Comparison of ENCODE assay signal across 9 cellular contexts in the genomic region with DNA sequence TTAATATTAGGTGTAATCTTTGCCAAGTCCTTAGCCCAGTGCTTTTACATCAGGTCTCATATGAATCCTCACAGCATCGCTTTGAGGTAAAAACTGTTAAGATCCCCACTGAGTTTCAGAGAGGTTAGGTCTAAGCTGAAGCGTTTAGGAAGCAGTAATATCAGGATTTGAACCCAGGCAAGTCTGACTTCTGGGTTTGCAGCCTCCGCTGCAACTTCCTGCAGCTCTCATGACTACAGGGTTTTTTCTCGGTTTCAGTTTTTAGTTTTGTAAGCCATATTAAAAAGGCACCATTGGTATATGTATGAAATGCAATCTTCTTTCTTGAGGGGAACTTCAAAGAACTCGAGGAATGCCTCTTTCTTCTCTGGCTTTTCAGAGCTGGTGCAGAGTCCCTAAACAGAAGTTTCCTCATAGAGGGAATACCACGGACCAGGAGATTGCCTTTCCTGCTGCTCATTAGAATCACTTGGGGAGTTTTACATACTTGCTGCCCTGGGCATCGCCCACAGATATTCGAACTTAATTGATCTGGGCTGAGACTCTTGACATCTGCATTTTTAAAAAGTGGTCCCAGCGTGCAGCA. TPM values are rescaled to one million over a fixed set of nuclear protein-coding genes. Genes with fewer than 3 reads are reported as not detected.
DNase-seq lines count a peak whose midpoint lies in the region; ATAC-seq, FAIRE-seq and TF ChIP-seq lines count a peak whose summit lies in the region.
"Had no signal": no experiment of that assay in that cellular context is flagged by ENCODE, and none has a peak within 500 bp of the region (broad histone marks: within the 10 kb centered on the region; RNA-seq: fewer than 3 reads in every experiment).

No MANE protein-coding gene starts in this region.

- no peak for DNase-seq in GM23338 (ENCODE audit: low spot score)
- DNase-seq in PC-9: no peak
- no peak for DNase-seq in naive thymus-derived CD8-positive, alpha-beta T cell
- DNase-seq in RCC 7860 (ENCODE audit: low spot score): no peak
- no peak for DNase-seq in gastrocnemius medialis
- no peak for DNase-seq in NCI-H1417 treated with DMSO at 0.1 percent for 48 hours (lab: John Stamatoyannopoulos, UW)
- DNase-seq in OCI-M2 (lab: John Stamatoyannopoulos, UW; ENCODE audit: unreplicated experiment): no peak

- H3K36me3 ChIP-seq in GM23338 (ENCODE audit: insufficient read depth): no peaks in the 10 kb centered on the region
- H3K36me3 ChIP-seq in PC-9 (ENCODE audit: low read depth): no peaks in the 10 kb centered on the region
- no peaks in the 10 kb centered on the region for H3K36me3 ChIP-seq in gastrocnemius medialis

- peaks cover 7% of the 10 kb centered on the region; the same call in 2 of the 3 replicates for H3K36me3 Mint-ChIP-seq in GM23338 (ENCODE audit: low read depth)
- H3K36me3 Mint-ChIP-seq in naive thymus-derived CD8-positive, alpha-beta T cell: no peaks in the 10 kb centered on the region

- H3F3A ChIP-seq in GM23338 (replicated peaks; ENCODE audit: low read depth) (no peaks in the 10 kb centered on the region), PC-9 (ENCODE audit: insufficient read depth, low read depth) (peaks cover 26% of the 10 kb centered on the region)

- intact Hi-C loops in PC-9 (cut with micrococcal nuclease; ENCODE audit: unreplicated experiment) (loop anchor here (2.0 kb wide), 1 partner anchor 120 kb away; no protein-coding TSS in a partner anchor), gastrocnemius medialis (cut with DNase I; ENCODE audit: low total_unique reads) (no loop called here)

- peak overlapping the region; percentile 23; the same call in 1 of the 3 replicates for H3K4me3 Mint-ChIP-seq in GM23338
- H3K4me3 Mint-ChIP-seq in naive thymus-derived CD8-positive, alpha-beta T cell: peak overlapping the region; percentile 55 to 81 (median 74)
- H3K4me3 Mint-ChIP-seq: nephron had no signal

- H3K9me2 ChIP-seq in GM23338 (ENCODE audit: insufficient read depth) (no peaks in the 10 kb centered on the region), PC-9 (ENCODE audit: insufficient read depth) (no peaks in the 10 kb centered on the region)

- H3K4me1 Mint-ChIP-seq in GM23338: peaks cover 63% of the 10 kb centered on the region
- peaks cover 20 to 88% (median 81%) of the 10 kb centered on the region in 4 donors for H3K4me1 Mint-ChIP-seq in naive thymus-derived CD8-positive, alpha-beta T cell

- H2AFZ ChIP-seq in GM23338 (no peak overlapping the region), PC-9 (peak overlapping the region; percentile 1; the same call in 1 of the 2 replicates)

- no peak for TF ChIP-seq POLR2A in gastrocnemius medialis (IDR thresholded peaks at IDR 0.05)

- CTCF ChIA-PET in PC-9 (lab: Charles Lee): no interaction called here

- H3K27ac Mint-ChIP-seq in GM23338: no peak overlapping the region
- peak overlapping the region; percentile 63 to 93 (median 90) for H3K27ac Mint-ChIP-seq in naive thymus-derived CD8-positive, alpha-beta T cell
- H3K27ac Mint-ChIP-seq: nephron had no signal

- H3K27me3 ChIP-seq in GM23338 (ENCODE audit: insufficient read depth): 0 out of 2 replicates have a peak, but pooled peaks cover 2% of the 10 kb centered on the region
- H3K27me3 ChIP-seq in PC-9 (ENCODE audit: insufficient read depth, low read depth): no peaks in the 10 kb centered on the region
- H3K27me3 ChIP-seq in gastrocnemius medialis: no peaks in the 10 kb centered on the region

- in situ Hi-C loops in gastrocnemius medialis (cut with MboI; ENCODE audit: low sequenced_read_pairs in 4 of 4): loop anchor here in 1 of 4 donors (25.0 kb wide), 1 partner anchor 613 kb away; no protein-coding TSS in a partner anchor

- peak overlapping the region; percentile 58 for H3K4me2 ChIP-seq in GM23338
- H3K4me2 ChIP-seq in PC-9: peak overlapping the region; percentile 70

- H3K4me1 ChIP-seq in GM23338 (ENCODE audit: insufficient read depth) (peaks cover 32% of the 10 kb centered on the region), PC-9 (replicated peaks; ENCODE audit: insufficient read depth) (peaks cover 63% of the 10 kb centered on the region), gastrocnemius medialis (peaks cover 17 to 29% of the 10 kb centered on the region in 2 donors)

- no peaks in the 10 kb centered on the region for H3K27me3 Mint-ChIP-seq in GM23338 (ENCODE audit: insufficient read depth, low read depth, poor library complexity)
- H3K27me3 Mint-ChIP-seq in naive thymus-derived CD8-positive, alpha-beta T cell: no peaks in the 10 kb centered on the region

- BruUV-seq in PC-9 (replicated peaks; lab: Mats Ljungman, UMichigan): no TSS peak

- no peaks in the 10 kb centered on the region for H3K9me3 Mint-ChIP-seq in GM23338
- no peaks in the 10 kb centered on the region for H3K9me3 Mint-ChIP-seq in naive thymus-derived CD8-positive, alpha-beta T cell

- POLR2A ChIA-PET in PC-9 (lab: Charles Lee; ENCODE audit: unreplicated experiment): interaction anchor here (0.6 to 0.7 kb wide), 2 partner anchors 31 to 125 kb away, joined by 6 to 8 read pairs; no protein-coding TSS in a partner anchor
- POLR2A ChIA-PET in naive thymus-derived CD8-positive, alpha-beta T cell (lab: Charles Lee): interaction anchor here (1.0 to 1.4 kb wide), 2 partner anchors 119 to 637 kb away, joined by 3 read pairs; partner anchors contain the start of gene EOLA2

- no peak for FAIRE-seq in RCC 7860 (lab: Jason Lieb, UNC)

- TF ChIP-seq CTCF in GM23338 (conservative IDR thresholded peaks at IDR 0.05; ENCODE audit: low read depth in 2 of 2) (no peak), PC-9 (conservative IDR thresholded peaks at IDR 0.05) (no peak), gastrocnemius medialis (IDR thresholded peaks at IDR 0.05 in 4 of 5, conservative IDR thresholded peaks at IDR 0.05 in 1 of 5) (no peak)

- H3K4me3 ChIP-seq in GM23338 (no peak overlapping the region), PC-9 (peak overlapping the region; percentile 29; the same call in 1 of the 2 replicates), gastrocnemius medialis (no peak overlapping the region)

- H3K79me2 ChIP-seq in GM23338 (replicated peaks; ENCODE audit: insufficient read depth) (peaks cover 39% of the 10 kb centered on the region), PC-9 (ENCODE audit: low read depth) (peaks cover 85% of the 10 kb centered on the region)

- H3K27ac ChIP-seq in GM23338 (ENCODE audit: low read depth): no peak overlapping the region
- peak overlapping the region; percentile 74 for H3K27ac ChIP-seq in PC-9
- no peak overlapping the region for H3K27ac ChIP-seq in gastrocnemius medialis

- H3K9me3 ChIP-seq in PC-9 (ENCODE audit: insufficient read depth, low read depth): no peaks in the 10 kb centered on the region
- no peaks in the 10 kb centered on the region for H3K9me3 ChIP-seq in gastrocnemius medialis

- peak; percentile 45 for ATAC-seq in GM18520 (IDR thresholded peaks at IDR 0.05; ENCODE audit: unreplicated experiment)
- peak; percentile 63 for ATAC-seq in GM23338
- peak; percentile 9 to 41 for ATAC-seq in naive thymus-derived CD8-positive, alpha-beta T cell
- ATAC-seq in gastrocnemius medialis: no peak

- H4K20me1 ChIP-seq in GM23338 (replicated peaks; ENCODE audit: insufficient read depth) (no peaks in the 10 kb centered on the region), PC-9 (ENCODE audit: insufficient read depth) (no peaks in the 10 kb centered on the region)

TF ChIP-seq in GM23338, 12 proteins besides CTCF, POLR2A, EP300 and RAD21 (continues in another document):
- no peak for TF ChIP-seq ETS1 (IDR thresholded peaks at IDR 0.05)
- TF ChIP-seq ZNF331 (CRISPR knock-in tag; IDR thresholded peaks at IDR 0.05; ENCODE audit: low read depth): no peak
- TF ChIP-seq STAT1 (IDR thresholded peaks at IDR 0.05; ENCODE audit: unreplicated experiment): no peak
- no peak for TF ChIP-seq CREB1 (CRISPR knock-in tag; IDR thresholded peaks at IDR 0.05; ENCODE audit: low read depth)
- TF ChIP-seq NANOG (IDR thresholded peaks at IDR 0.05; ENCODE audit: borderline replicate concordance): no peak
- TF ChIP-seq EZH2 (IDR thresholded peaks at IDR 0.05; ENCODE audit: low read depth, unreplicated experiment): no peak

RNA-seq across cellular contexts. Expression of gene MTM1, which starts 6.5 kb away (rescaled TPM):
- total RNA-seq in GM23338 (2014; rRNA removed; shearing (Covaris generic)): 6.1 and 8.7 TPM in 2 replicates
- 2.2 and 3.2 TPM in 2 replicates for polyA plus RNA-seq in GM23338 (2016; fragmentation: Nextera tagmentation; extraction: Ambion mirVana)
- 17.4 and 22.9 TPM in 2 replicates for total RNA-seq in PC-9 (2021)
- 10 to 100 TPM; 25.8 to 31.7 TPM for total RNA-seq in naive thymus-derived CD8-positive, alpha-beta T cell
- 10 to 100 TPM; 12.7 to 13.4 (median 13.2) TPM for polyA plus RNA-seq in naive thymus-derived CD8-positive, alpha-beta T cell
- total RNA-seq in gastrocnemius medialis: 10 to 100 TPM in 3 of 4 donors, 1 to 10 TPM in 1; 6.3 to 18.1 (median 11.5) TPM

Comparison
In these comparisons a context has a peak if more than half of its experiments do, and no peak if none do; other contexts are left out.
1. ATAC-seq: peak in GM18520 (single experiment), GM23338 (single experiment) and naive thymus-derived CD8-positive, alpha-beta T cell (2 of 2); none in gastrocnemius medialis (0 of 2).